Comparison of ENCODE assay signal across 16 cellular contexts in genomic region chr2:59029058-59029457, GRCh38.
DNase-seq lines count a peak whose midpoint lies in the region; ATAC-seq and TF ChIP-seq lines count a peak whose summit lies in the region.
"Had no signal": no experiment of that assay in that cellular context is flagged by ENCODE, and none has a peak within 500 bp of the region (broad histone marks: within the 10 kb centered on the region; RNA-seq: fewer than 3 reads in every experiment).

No MANE protein-coding gene starts in this region.

- no peak overlapping the region for H3K27ac ChIP-seq in gastrocnemius medialis
- H3K27ac ChIP-seq: 22Rv1; BLaER1 treated with 17β-estradiol and CSF1 and Interleukin-3, amounts not matched to agents 10 nM and 100 nM; SJSA1 had no signal

- no peak for TF ChIP-seq POLR2A in gastrocnemius medialis (IDR thresholded peaks at IDR 0.05)

- H3K27me3 ChIP-seq in gastrocnemius medialis, result no peaks in the 10 kb centered on the region
- H3K27me3 ChIP-seq: BLaER1 treated with 17β-estradiol and CSF1 and Interleukin-3, amounts not matched to agents 10 nM and 100 nM had no signal

- in situ Hi-C loops in gastrocnemius medialis (cut with MboI; ENCODE audit: low sequenced_read_pairs in 4 of 4), result no loop called here

- peak; percentile 32 for DNase-seq in NCI-H1092 treated with DMSO at 0.1 percent for 48 hours (lab: John Stamatoyannopoulos, UW)
- no peak for DNase-seq in NCI-H1092 (lab: John Stamatoyannopoulos, UW)
- DNase-seq in NCI-H446 treated with DMSO at 0.1 percent for 48 hours (lab: John Stamatoyannopoulos, UW), result peak; percentile 26
- peak; percentile 44 for DNase-seq in left ventricle myocardium superior
- peak; percentile 2 to 18 for DNase-seq in gastrocnemius medialis
- no peak for DNase-seq in activated CD4-positive, alpha-beta T cell treated with anti-CD3 and anti-CD28 coated beads, Interleukin-2, amount 50 U/mL, for 1 hour
- no peak for DNase-seq in NCI-H2196 (lab: John Stamatoyannopoulos, UW; ENCODE audit: unreplicated experiment)
- DNase-seq in T1000 (lab: John Stamatoyannopoulos, UW), result no peak
- DNase-seq: EL, H9, Karpas-422, NCI-H1417 treated with DMSO at 0.1 percent for 48 hours, NCI-H774 had no signal

- ATAC-seq in left ventricle myocardium superior (peak; percentile 72), gastrocnemius medialis (no peak)

- no peak for TF ChIP-seq CTCF in gastrocnemius medialis (IDR thresholded peaks at IDR 0.05 in 4 of 5, conservative IDR thresholded peaks at IDR 0.05 in 1 of 5)

- no peaks in the 10 kb centered on the region for H3K36me3 ChIP-seq in gastrocnemius medialis
- H3K36me3 ChIP-seq: BLaER1 treated with 17β-estradiol and CSF1 and Interleukin-3, amounts not matched to agents 10 nM and 100 nM; SJSA1 had no signal

- H3K9me3 ChIP-seq in gastrocnemius medialis, result no peaks in the 10 kb centered on the region
- H3K9me3 ChIP-seq: BLaER1 treated with 17β-estradiol and CSF1 and Interleukin-3, amounts not matched to agents 10 nM and 100 nM; SJSA1 had no signal

- H3K4me3 ChIP-seq in gastrocnemius medialis, result no peak overlapping the region
- H3K4me3 ChIP-seq: BLaER1 treated with 17β-estradiol and CSF1 and Interleukin-3, amounts not matched to agents 10 nM and 100 nM; SJSA1 had no signal

- intact Hi-C loops in left ventricle myocardium superior (cut with micrococcal nuclease), result no loop called here
- intact Hi-C loops in gastrocnemius medialis (cut with DNase I; ENCODE audit: low total_unique reads), result no loop called here

- no peaks in the 10 kb centered on the region for H3K4me1 ChIP-seq in gastrocnemius medialis
- H3K4me1 ChIP-seq: BLaER1 treated with 17β-estradiol and CSF1 and Interleukin-3, amounts not matched to agents 10 nM and 100 nM; SJSA1 had no signal

Comparison
In these comparisons a context has a peak if more than half of its experiments do, and no peak if none do; other contexts are left out.
1. DNase-seq: peak in NCI-H1092 treated with DMSO at 0.1 percent for 48 hours (single experiment), NCI-H446 treated with DMSO at 0.1 percent for 48 hours (single experiment), left ventricle myocardium superior (single experiment) and gastrocnemius medialis (2 of 2); none in NCI-H1092 (single experiment), activated CD4-positive, alpha-beta T cell treated with anti-CD3 and anti-CD28 coated beads, Interleukin-2, amount 50 U/mL, for 1 hour (single experiment), NCI-H2196 (single experiment) and T1000 (single experiment).